Comparison of ENCODE assay signal across 15 cellular contexts in the genomic region with DNA sequence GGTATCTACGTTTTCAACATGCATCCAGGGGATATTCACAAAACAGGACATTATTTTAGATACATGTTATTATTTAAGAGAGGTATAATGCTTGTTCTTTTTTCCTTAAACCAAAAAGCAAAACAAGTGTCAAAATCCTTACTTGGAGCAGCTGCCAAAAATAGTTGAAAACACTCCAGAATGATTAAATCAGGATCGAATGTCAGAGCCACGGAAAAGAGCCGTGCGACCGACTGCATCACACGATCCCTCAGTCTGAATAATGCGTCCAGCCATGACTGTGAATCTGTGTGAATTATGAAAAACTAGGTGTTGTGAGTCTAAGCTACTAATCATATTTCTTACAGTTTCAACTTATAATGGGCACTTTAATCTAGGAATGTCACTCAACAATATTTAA.
DNase-seq lines count a peak whose midpoint lies in the region; ATAC-seq, FAIRE-seq and TF ChIP-seq lines count a peak whose summit lies in the region.
"Had no signal": no experiment of that assay in that cellular context is flagged by ENCODE, and none has a peak within 500 bp of the region (broad histone marks: within the 10 kb centered on the region; RNA-seq: fewer than 3 reads in every experiment).

No MANE protein-coding gene starts in this region.

- H3K4me2 ChIP-seq in keratinocyte (ENCODE audit: control insufficient read depth, extremely low read depth, insufficient read depth, low read depth, low read length), result peak overlapping the region; percentile 18
- H3K4me2 ChIP-seq: BLaER1 had no signal

- WGBS in body of pancreas, 2 donors, result 14 to 16% methylated on average over 8 of the region's 8 CpGs

- peak; percentile 68 for DNase-seq in A673 (ENCODE audit: low spot score)
- peak; percentile 73 for DNase-seq in HCEC 1CT
- DNase-seq in body of pancreas, result peak in 2 of 4 donors; percentile 19 to 32
- no peak for DNase-seq in keratinocyte (ENCODE audit: low read depth, low spot score)
- DNase-seq in Peyer's patch, result no peak
- DNase-seq in foreskin melanocyte, result no peak
- DNase-seq: activated CD4-positive, alpha-beta T cell treated with anti-CD3 and anti-CD28 coated beads, Interleukin-2, amount 50 U/mL, for 48 hours; mucosa of descending colon; MV-4-11; NCI-H524 treated with DMSO at 0.1 percent for 48 hours; stimulated activated CD4-positive, alpha-beta T cell treated with anti-CD3 and anti-CD28 coated beads, Interleukin-4, amount 100 ng/mL, for 24 hours; stimulated activated naive B cell treated with anti-CD40 and anti-IgM and Interleukin-4, amounts not matched to agents 10 μg/mL and 1 μg/mL and 100 μg/mL, for 72 hours had no signal

- peak overlapping the region; percentile 11 for H3K9ac ChIP-seq in keratinocyte (ENCODE audit: control insufficient read depth, extremely low read depth, insufficient read depth, low read length)
- H3K9ac ChIP-seq: BLaER1 had no signal

- TF ChIP-seq POLR2A in body of pancreas (IDR thresholded peaks at IDR 0.05) (no peak), Peyer's patch (IDR thresholded peaks at IDR 0.05) (no peak)

- peaks cover 12% of the 10 kb centered on the region for H3K4me1 ChIP-seq in A673 (ENCODE audit: insufficient read depth, low read length, poor library complexity, severe bottlenecking)
- peaks cover 29% of the 10 kb centered on the region for H3K4me1 ChIP-seq in body of pancreas
- peaks cover 23% of the 10 kb centered on the region for H3K4me1 ChIP-seq in keratinocyte (ENCODE audit: control insufficient read depth, extremely low read depth, insufficient read depth, low read length)
- no peaks in the 10 kb centered on the region for H3K4me1 ChIP-seq in Peyer's patch
- H3K4me1 ChIP-seq: BLaER1 had no signal

- ATAC-seq in body of pancreas, result peak; percentile 45
- ATAC-seq in HG02623 (IDR thresholded peaks at IDR 0.05; ENCODE audit: unreplicated experiment), result no peak
- ATAC-seq in GM21825 (IDR thresholded peaks at IDR 0.05; ENCODE audit: unreplicated experiment), result no peak
- ATAC-seq: mucosa of descending colon; stimulated activated naive B cell treated with anti-CD40 and anti-IgM and Interleukin-4, amounts not matched to agents 10 μg/mL and 1 μg/mL and 100 μg/mL, for 72 hours had no signal

- H3K27me3 ChIP-seq in A673 (replicated peaks; ENCODE audit: insufficient read depth, low read depth, low read length, poor library complexity), result no peaks in the 10 kb centered on the region
- H3K27me3 ChIP-seq in body of pancreas, result no peaks in the 10 kb centered on the region
- no peaks in the 10 kb centered on the region for H3K27me3 ChIP-seq in keratinocyte (ENCODE audit: control insufficient read depth, extremely low read depth, insufficient read depth, low read length)
- H3K27me3 ChIP-seq in Peyer's patch, result no peaks in the 10 kb centered on the region
- H3K27me3 ChIP-seq: BLaER1 had no signal

- no peak for TF ChIP-seq CTCF in A673 (conservative IDR thresholded peaks at IDR 0.05; ENCODE audit: low read depth, low read length)
- no peak for TF ChIP-seq CTCF in body of pancreas (IDR thresholded peaks at IDR 0.05)
- no peak for TF ChIP-seq CTCF in keratinocyte (optimal IDR thresholded peaks at IDR 0.05 in 1 of 3, IDR thresholded peaks at IDR 0.05 in 1 of 3, conservative IDR thresholded peaks at IDR 0.05 in 1 of 3; ENCODE audit: extremely low read depth in 1 of 3, insufficient read depth in 2 of 3, low read length in 3 of 3)
- TF ChIP-seq CTCF in Peyer's patch (IDR thresholded peaks at IDR 0.05), result no peak

- CTCF ChIA-PET in A673 (lab: Charles Lee), result no interaction called here

- H3K79me2 ChIP-seq in keratinocyte (ENCODE audit: control insufficient read depth, insufficient read depth, low read length), result peaks cover 52% of the 10 kb centered on the region

- H3K36me3 ChIP-seq in A673 (ENCODE audit: insufficient read depth, low read length, poor library complexity, severe bottlenecking) (no peaks in the 10 kb centered on the region), body of pancreas (replicated peaks in 1 of 2; ENCODE audit: insufficient read depth in 1 of 2, low read depth in 2 of 2) (no peaks in the 10 kb centered on the region), keratinocyte (ENCODE audit: control insufficient read depth in 2 of 2, extremely low read depth in 1 of 2, insufficient read depth in 2 of 2, low read length in 2 of 2) (no peaks in the 10 kb centered on the region), Peyer's patch (no peaks in the 10 kb centered on the region)

- no peak overlapping the region for H2AFZ ChIP-seq in keratinocyte (ENCODE audit: control insufficient read depth, low read length)

- H3K9me3 ChIP-seq in A673 (ENCODE audit: low read depth, low read length, poor library complexity, severe bottlenecking) (no peaks in the 10 kb centered on the region), body of pancreas (no peaks in the 10 kb centered on the region), keratinocyte (ENCODE audit: control insufficient read depth, low read depth, low read length) (no peaks in the 10 kb centered on the region), Peyer's patch (no peaks in the 10 kb centered on the region)
- H3K9me3 ChIP-seq: mucosa of descending colon had no signal

- dilution Hi-C loops in keratinocyte (cut with MboI; ENCODE audit: extremely low pct_ligation_motif_present, low sequenced_read_pairs), result no loop called here

- POLR2A ChIA-PET in A673 (lab: Charles Lee; ENCODE audit: low non-redundant PET), result no interaction called here

- no TSS peak for BruUV-seq in A673 (replicated peaks; lab: Mats Ljungman, UMichigan)

- peaks cover 2% of the 10 kb centered on the region for H4K20me1 ChIP-seq in keratinocyte (ENCODE audit: control insufficient read depth, extremely low read depth, insufficient read depth, low read length)

- no peak overlapping the region for H3K4me3 ChIP-seq in A673 (ENCODE audit: low read depth, low read length, poor library complexity, severe bottlenecking)
- no peak overlapping the region for H3K4me3 ChIP-seq in body of pancreas
- H3K4me3 ChIP-seq in keratinocyte (ENCODE audit: control insufficient read depth in 2 of 3, extremely low read depth in 1 of 3, insufficient read depth in 2 of 3, low read depth in 1 of 3, low read length in 3 of 3), result no peak overlapping the region
- no peak overlapping the region for H3K4me3 ChIP-seq in Peyer's patch
- H3K4me3 ChIP-seq: BLaER1, mucosa of descending colon had no signal

- H3K27ac ChIP-seq in A673 (ENCODE audit: low read depth, low read length, poor library complexity, severe bottlenecking) (no peak overlapping the region), body of pancreas (no peak overlapping the region), keratinocyte (ENCODE audit: control insufficient read depth, insufficient read depth, low read length) (no peak overlapping the region), Peyer's patch (no peak overlapping the region)
- H3K27ac ChIP-seq: BLaER1 had no signal

- peak; percentile 86 for FAIRE-seq in keratinocyte (lab: Jason Lieb, UNC)

- peaks cover 2% of the 10 kb centered on the region for H3K9me1 ChIP-seq in keratinocyte (ENCODE audit: control insufficient read depth, extremely low read depth, insufficient read depth, low read length)

- intact Hi-C loops in A673 (cut with micrococcal nuclease; ENCODE audit: unreplicated experiment), result no loop called here
- intact Hi-C loops in body of pancreas (cut with DNase I), result no loop called here

Comparison
In these comparisons a context has a peak if more than half of its experiments do, and no peak if none do; other contexts are left out.
1. DNase-seq: peak in A673 (single experiment) and HCEC 1CT (single experiment); none in keratinocyte (single experiment), Peyer's patch (0 of 3) and foreskin melanocyte (single experiment).